ENCODE assay signal across 9 cellular contexts in genomic region chr3:113136071-113136470, GRCh38.
A peak's percentile ranks its signal among the peaks of the same experiment; 100 is the strongest.
DNase-seq lines count a peak whose midpoint lies in the region; ATAC-seq and TF ChIP-seq lines count a peak whose summit lies in the region.
"Had no signal": no experiment of that assay in that cellular context is flagged by ENCODE, and none has a peak within 500 bp of the region (broad histone marks: within the 10 kb centered on the region; RNA-seq: fewer than 3 reads in every experiment).

No MANE protein-coding gene starts in this region.

- H3K4me3 ChIP-seq in epithelial cell of proximal tubule (ENCODE audit: low read depth, low read length) (no peak overlapping the region), sigmoid colon (no peak overlapping the region)

- TF ChIP-seq CTCF in epithelial cell of proximal tubule (conservative IDR thresholded peaks at IDR 0.05; ENCODE audit: low read depth, low read length) = peak; percentile 68
- TF ChIP-seq CTCF in sigmoid colon (IDR thresholded peaks at IDR 0.05) = peak; percentile 38 to 58 (median 58)

- no peaks in the 10 kb centered on the region for H3K27me3 ChIP-seq in sigmoid colon
- H3K27me3 ChIP-seq: neutrophil had no signal

- intact Hi-C loops in sigmoid colon (cut with DNase I) = loop anchor here (2.0 kb wide), 1 partner anchor 153 kb away; no protein-coding TSS in a partner anchor

- no peaks in the 10 kb centered on the region for H3K36me3 ChIP-seq in sigmoid colon
- H3K36me3 ChIP-seq: neutrophil had no signal

- DNase-seq in NCI-H1092 treated with DMSO at 0.1 percent for 48 hours (lab: John Stamatoyannopoulos, UW) = peak; percentile 13
- no peak for DNase-seq in NCI-H1092 (lab: John Stamatoyannopoulos, UW)
- DNase-seq in NCI-H2171 (lab: John Stamatoyannopoulos, UW) = peak; percentile 10
- DNase-seq in epithelial cell of proximal tubule (ENCODE audit: low read depth) = peak; percentile 7
- no peak for DNase-seq in sigmoid colon
- DNase-seq in glomerular visceral epithelial cell (ENCODE audit: extremely low spot score) = no peak
- no peak for DNase-seq in NCI-H2029 (lab: John Stamatoyannopoulos, UW)

- no peaks in the 10 kb centered on the region for H3K9me3 ChIP-seq in sigmoid colon
- H3K9me3 ChIP-seq: neutrophil had no signal

- H3K4me1 ChIP-seq in sigmoid colon = peaks cover 0 to 32% (median 24%) of the 10 kb centered on the region in 4 donors

- no peak for ATAC-seq in GM18907 (IDR thresholded peaks at IDR 0.05; ENCODE audit: unreplicated experiment)

- no peak for TF ChIP-seq POLR2A in sigmoid colon (IDR thresholded peaks at IDR 0.05)

- 41 to 49% methylated on average over 6 of the region's 6 CpGs for WGBS in sigmoid colon, 2 donors

- H3K27ac ChIP-seq in sigmoid colon = peak overlapping the region; percentile 10 to 57 (median 38)
- H3K27ac ChIP-seq: neutrophil had no signal

- TF ChIP-seq EP300 in sigmoid colon (IDR thresholded peaks at IDR 0.05) = no peak

Comparison
In these comparisons a context has a peak if more than half of its experiments do, and no peak if none do; other contexts are left out.
1. DNase-seq: peak in NCI-H1092 treated with DMSO at 0.1 percent for 48 hours (single experiment), NCI-H2171 (single experiment) and epithelial cell of proximal tubule (single experiment); none in NCI-H1092 (single experiment), sigmoid colon (single experiment), glomerular visceral epithelial cell (single experiment) and NCI-H2029 (single experiment).